18 cellular contexts compared by ENCODE assay signal in the genomic region with DNA sequence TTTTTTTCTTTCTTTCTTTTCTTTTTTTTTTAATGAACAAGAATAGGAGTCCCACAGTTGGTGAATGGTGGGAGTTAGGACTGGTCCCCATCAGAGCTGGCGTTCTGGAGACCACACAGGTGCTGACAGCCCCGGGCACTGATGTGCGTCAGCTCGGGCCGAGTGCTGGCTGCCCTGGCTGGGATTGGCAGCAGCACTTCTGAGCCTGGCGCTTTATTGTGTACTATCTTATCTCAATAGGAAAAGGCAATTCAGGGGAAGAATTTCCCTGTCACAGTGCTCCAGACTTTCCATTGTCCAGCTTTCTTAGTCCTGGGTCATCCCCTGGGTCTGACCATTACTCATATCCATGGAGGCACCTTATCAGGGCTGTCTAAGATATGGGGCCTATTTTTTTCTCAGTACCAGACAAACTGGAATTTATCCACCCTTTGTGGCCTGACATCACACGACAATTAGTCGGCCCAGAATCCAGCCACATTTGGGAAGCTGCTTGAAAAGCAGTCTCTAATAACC. TPM values are rescaled to one million over a fixed set of nuclear protein-coding genes. Genes with fewer than 3 reads are reported as not detected.
DNase-seq lines count a peak whose midpoint lies in the region; ATAC-seq, FAIRE-seq and TF ChIP-seq lines count a peak whose summit lies in the region.
"Had no signal": no experiment of that assay in that cellular context is flagged by ENCODE, and none has a peak within 500 bp of the region (broad histone marks: within the 10 kb centered on the region; RNA-seq: fewer than 3 reads in every experiment).

No MANE protein-coding gene starts in this region.

- H3K27ac ChIP-seq in GM23248: peak overlapping the region; percentile 87
- peak overlapping the region; percentile 98 for H3K27ac ChIP-seq in brain microvascular endothelial cell
- peak overlapping the region in 1 of 2 donors; percentile 47 for H3K27ac ChIP-seq in small intestine (ENCODE audit: low read depth in 1 of 2, low read length in 1 of 2)
- H3K27ac ChIP-seq in Karpas-422 (ENCODE audit: low read length): no peak overlapping the region

- DNase-seq in GM23248 (no peak), brain microvascular endothelial cell (peak; percentile 94), left ventricle myocardium superior (peak; percentile 86), small intestine (peak; percentile 36), MV-4-11 (lab: John Stamatoyannopoulos, UW) (no peak), sciatic nerve (ENCODE audit: low spot score) (no peak), Karpas-422 (no peak), GM03348 (ENCODE audit: low spot score) (no peak)
- DNase-seq: activated CD4-positive, alpha-beta memory T cell treated with anti-CD3 and anti-CD28 coated beads, Interleukin-2, amount 10 ng/mL, durations not matched to agents 7 days and 5 days; activated naive CD8-positive, alpha-beta T cell treated with anti-CD3 and anti-CD28 coated beads, Interleukin-2, amount 10 ng/mL, durations not matched to agents 7 days and 5 days; activated T-cell treated with anti-CD3 and anti-CD28 coated beads, Interleukin-2, amount 50 U/mL, for 72 hours; NCI-H187 treated with DMSO at 0.1 percent for 48 hours; NCI-H526; OCI-M1; stimulated activated naive CD8-positive, alpha-beta T cell treated with anti-CD3 and anti-CD28 coated beads, Interleukin-15, Interleukin-2, amounts not matched to agents 100 U/mL and 50 U/mL, for 24 hours; SW 1271 had no signal

- FAIRE-seq in small intestine (lab: Jason Lieb, UNC): no peak
- FAIRE-seq: D721Med, keratinocyte had no signal

- H2AFZ ChIP-seq in GM23248 (no peak overlapping the region), Karpas-422 (ENCODE audit: low read length) (no peak overlapping the region)

- H3K36me3 ChIP-seq in GM23248 (ENCODE audit: low read depth) (no peaks in the 10 kb centered on the region), brain microvascular endothelial cell (replicated peaks) (no peaks in the 10 kb centered on the region), small intestine (ENCODE audit: control insufficient read depth in 2 of 2, insufficient read depth in 2 of 2, low read length in 2 of 2) (no peaks in the 10 kb centered on the region), Karpas-422 (ENCODE audit: insufficient read depth, low read length) (no peaks in the 10 kb centered on the region)

- peak; percentile 86 for ATAC-seq in left ventricle myocardium superior
- ATAC-seq in sciatic nerve: no peak
- ATAC-seq: activated T-cell treated with anti-CD3 and anti-CD28 coated beads, Interleukin-2, amount 50 U/mL, for 72 hours; stimulated activated naive CD8-positive, alpha-beta T cell treated with anti-CD3 and anti-CD28 coated beads, Interleukin-15, Interleukin-2, amounts not matched to agents 100 U/mL and 50 U/mL, for 24 hours had no signal

- H3K4me2 ChIP-seq in GM23248 (ENCODE audit: unreplicated experiment) (no peak overlapping the region), Karpas-422 (ENCODE audit: low read depth, low read length, poor library complexity, severe bottlenecking) (no peak overlapping the region)

- peaks cover 3% of the 10 kb centered on the region for H3K79me2 ChIP-seq in GM23248 (ENCODE audit: insufficient read depth)
- H3K79me2 ChIP-seq in Karpas-422 (ENCODE audit: low read length): peaks cover 3% of the 10 kb centered on the region

- WGBS in GM23248 (ENCODE audit: low coverage in 1 of 2, low lambda C conversion rate in 2 of 2, missing lambda C conversion rate in 2 of 2), 2 experiments: 92% methylated on average over 8 of the region's 8 CpGs
- 33 to 60% (median 34%) methylated on average over 8 of the region's 8 CpGs for WGBS in small intestine, 3 donors

- in situ Hi-C loops in GM23248 (cut with MboI): no loop called here
- in situ Hi-C loops in brain microvascular endothelial cell (cut with HindIII; ENCODE audit: low pct_ligation_motif_present, low sequenced_read_pairs): loop anchor here (25.0 kb wide), 1 partner anchor 92 kb away; a partner anchor contains a TSS

- peaks cover 54% of the 10 kb centered on the region for H3F3A ChIP-seq in GM23248 (ENCODE audit: insufficient read depth)

- H3K9me3 ChIP-seq in GM23248 (ENCODE audit: low read depth): no peaks in the 10 kb centered on the region
- H3K9me3 ChIP-seq in small intestine (ENCODE audit: control insufficient read depth, low read depth): no peaks in the 10 kb centered on the region
- H3K9me3 ChIP-seq in Karpas-422 (ENCODE audit: low read length): no peaks in the 10 kb centered on the region

- H3K9me2 ChIP-seq in GM23248 (ENCODE audit: insufficient read depth) (no peaks in the 10 kb centered on the region), Karpas-422 (replicated peaks; ENCODE audit: insufficient read depth, low read length) (no peaks in the 10 kb centered on the region)

- H3K9ac ChIP-seq in GM23248: 0 out of 2 replicates have a peak overlapping the region, but pooled peaks have one; percentile 70
- H3K9ac ChIP-seq in Karpas-422 (ENCODE audit: low read length): no peak overlapping the region

- peaks cover 45% of the 10 kb centered on the region for H3K4me1 ChIP-seq in GM23248 (ENCODE audit: insufficient read depth)
- peaks cover 0 to 4% of the 10 kb centered on the region in 2 donors for H3K4me1 ChIP-seq in small intestine (ENCODE audit: control insufficient read depth in 2 of 2, insufficient read depth in 1 of 2, low read depth in 1 of 2, low read length in 1 of 2)
- peaks cover 6% of the 10 kb centered on the region for H3K4me1 ChIP-seq in Karpas-422 (ENCODE audit: low read length)

- H3K4me3 ChIP-seq in GM23248 (no peak overlapping the region), brain microvascular endothelial cell (ENCODE audit: low read depth, low read length) (no peak overlapping the region), small intestine (ENCODE audit: low read depth in 1 of 2, low read length in 2 of 2) (no peak overlapping the region), Karpas-422 (ENCODE audit: low read length) (no peak overlapping the region)

- H4K20me1 ChIP-seq in GM23248 (ENCODE audit: insufficient read depth) (no peaks in the 10 kb centered on the region), Karpas-422 (ENCODE audit: insufficient read depth, low read depth, low read length) (no peaks in the 10 kb centered on the region)

- TF ChIP-seq CTCF in brain microvascular endothelial cell (IDR thresholded peaks at IDR 0.05; ENCODE audit: low read depth, low read length, missing control alignments): no peak

- H3K27me3 ChIP-seq in GM23248 (replicated peaks; ENCODE audit: insufficient read depth): no peaks in the 10 kb centered on the region
- no peaks in the 10 kb centered on the region for H3K27me3 ChIP-seq in brain microvascular endothelial cell (replicated peaks)
- H3K27me3 ChIP-seq in small intestine (ENCODE audit: control insufficient read depth in 2 of 2, insufficient read depth in 2 of 2, low read length in 2 of 2): no peaks in the 10 kb centered on the region
- H3K27me3 ChIP-seq in Karpas-422 (ENCODE audit: low read length): no peaks in the 10 kb centered on the region

- intact Hi-C loops in left ventricle myocardium superior (cut with micrococcal nuclease): no loop called here
- intact Hi-C loops in sciatic nerve (cut with DNase I): no loop called here

RNA-seq across cellular contexts. Expression of a gene that starts 54.1 kb away (rescaled TPM):
- 14.6 and 26.3 TPM in 2 replicates for total RNA-seq in GM23248 (2014; rRNA removed; shearing (Covaris generic))
- polyA plus RNA-seq in GM23248 (2016; fragmentation: Nextera tagmentation; extraction: Ambion mirVana) (13.1 and 14.3 TPM in 2 replicates), small intestine (10 to 100 TPM in 1 of 3 donors, 1 to 10 TPM in 2; 2.7 to 12.2 (median 3.6) TPM)
- total RNA-seq in left ventricle myocardium superior (5.3 TPM), sciatic nerve (29.9 TPM)
- total RNA-seq in Karpas-422 (2014; rRNA removed; shearing (Covaris generic); ENCODE audit: low replicate concordance): 10.9 and 36.9 TPM in 2 replicates

Comparison
In these comparisons a context has a peak if more than half of its experiments do, and no peak if none do; other contexts are left out.
1. DNase-seq: peak in brain microvascular endothelial cell (single experiment), left ventricle myocardium superior (single experiment) and small intestine (single experiment); none in GM23248 (single experiment), MV-4-11 (single experiment), sciatic nerve (single experiment), Karpas-422 (single experiment) and GM03348 (single experiment).